ENCODE assay signal across 16 cellular contexts in the genomic region with DNA sequence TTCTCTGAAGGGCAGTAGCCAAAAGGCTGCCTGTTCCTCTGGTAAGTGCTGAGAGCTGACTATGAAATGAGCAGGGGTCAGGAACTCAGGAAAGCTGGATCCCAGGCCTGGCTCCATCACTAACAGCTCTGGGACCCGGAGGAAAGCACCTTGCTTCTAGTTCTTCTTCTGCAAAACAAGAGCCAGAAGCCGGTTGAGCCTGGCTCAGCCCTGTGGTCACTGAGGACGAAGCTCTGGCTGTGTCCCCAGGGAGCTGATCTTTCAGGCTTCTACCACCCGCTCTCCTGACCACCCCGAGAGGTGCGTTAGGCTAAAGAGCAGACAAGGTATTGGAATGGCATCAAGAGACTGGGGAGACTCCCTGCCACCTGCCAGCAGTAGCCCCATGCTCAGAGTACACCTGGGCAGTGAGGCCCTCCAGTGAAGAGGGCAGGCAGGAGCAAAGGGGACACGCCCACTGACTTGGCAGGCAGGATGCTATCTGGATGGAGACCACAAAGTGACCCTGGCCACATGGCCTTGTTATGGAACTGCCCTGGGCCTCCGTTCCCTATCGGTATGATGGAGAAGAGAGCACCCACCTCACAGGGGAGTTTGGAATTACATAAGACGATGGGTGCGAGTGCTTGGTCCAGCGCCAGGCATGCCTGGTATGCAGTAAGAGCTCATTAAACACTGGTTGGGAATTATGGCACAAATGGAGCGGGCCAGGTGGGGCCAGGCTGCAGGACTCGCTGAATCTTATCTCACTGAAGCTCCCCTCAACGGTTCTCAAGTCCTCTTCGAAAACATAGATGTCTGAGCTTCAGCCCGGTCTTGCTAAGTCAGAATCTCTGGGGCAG.
"Had no signal": no experiment of that assay in that cellular context is flagged by ENCODE, and none has a peak within 500 bp of the region (broad histone marks: within the 10 kb centered on the region; RNA-seq: fewer than 3 reads in every experiment).

No MANE protein-coding gene starts in this region.

- H3K4me1 Mint-ChIP-seq: activated B cell treated with CpG ODN at 0.5 μM for 24 hours; activated naive CD8-positive, alpha-beta T cell treated with anti-CD3 and anti-CD28 coated beads for 36 hours; nephron had no signal

- H3K9me3 Mint-ChIP-seq: activated B cell treated with CpG ODN at 0.5 μM for 24 hours; activated CD8-positive, alpha-beta T cell treated with anti-CD3 and anti-CD28 coated beads for 36 hours; activated naive CD8-positive, alpha-beta T cell treated with anti-CD3 and anti-CD28 coated beads for 36 hours; activated T-cell treated with anti-CD3 and anti-CD28 coated beads, Interleukin-2, amount 50 U/mL, for 72 hours; nephron; stimulated activated naive CD8-positive, alpha-beta T cell treated with anti-CD3 and anti-CD28 coated beads, Interleukin-15, Interleukin-2, amounts not matched to agents 100 ng/mL and 50 ng/mL, for 24 hours; T-helper 1 cell treated with Interleukin-12 subunit alpha and Interleukin-12 subunit beta and Interleukin-4 antibody, amounts not matched to agents 30 μg/mL and 1 μg/mL, for 36 hours; type B pancreatic cell had no signal

- H3K9me3 ChIP-seq: gastroesophageal sphincter, heart right ventricle, right lobe of liver, suprapubic skin had no signal

- H3K4me1 ChIP-seq: right lobe of liver, suprapubic skin had no signal

- ATAC-seq: activated CD8-positive, alpha-beta T cell treated with anti-CD3 and anti-CD28 coated beads for 36 hours; activated T-cell treated with anti-CD3 and anti-CD28 coated beads, Interleukin-2, amount 50 U/mL, for 72 hours; gastroesophageal sphincter; right lobe of liver had no signal

- H3K4me3 Mint-ChIP-seq: activated B cell treated with CpG ODN at 0.5 μM for 24 hours; activated CD8-positive, alpha-beta T cell treated with anti-CD3 and anti-CD28 coated beads for 36 hours; activated naive CD8-positive, alpha-beta T cell treated with anti-CD3 and anti-CD28 coated beads for 36 hours; activated T-cell treated with anti-CD3 and anti-CD28 coated beads, Interleukin-2, amount 50 U/mL, for 72 hours; nephron; stimulated activated naive CD8-positive, alpha-beta T cell treated with anti-CD3 and anti-CD28 coated beads, Interleukin-15, Interleukin-2, amounts not matched to agents 100 ng/mL and 50 ng/mL, for 24 hours; T-helper 1 cell treated with Interleukin-12 subunit alpha and Interleukin-12 subunit beta and Interleukin-4 antibody, amounts not matched to agents 30 μg/mL and 1 μg/mL, for 36 hours; type B pancreatic cell had no signal

- H3K27ac ChIP-seq: right lobe of liver, suprapubic skin had no signal

- H3K27me3 ChIP-seq: gastroesophageal sphincter, heart right ventricle, right lobe of liver, suprapubic skin had no signal

- H3K36me3 Mint-ChIP-seq: activated naive CD8-positive, alpha-beta T cell treated with anti-CD3 and anti-CD28 coated beads for 36 hours had no signal

- H3K4me3 ChIP-seq: gastroesophageal sphincter, heart right ventricle, right lobe of liver, suprapubic skin had no signal

- H3K27me3 Mint-ChIP-seq: activated B cell treated with CpG ODN at 0.5 μM for 24 hours; activated CD8-positive, alpha-beta T cell treated with anti-CD3 and anti-CD28 coated beads for 36 hours; activated naive CD8-positive, alpha-beta T cell treated with anti-CD3 and anti-CD28 coated beads for 36 hours; stimulated activated naive CD8-positive, alpha-beta T cell treated with anti-CD3 and anti-CD28 coated beads, Interleukin-15, Interleukin-2, amounts not matched to agents 100 ng/mL and 50 ng/mL, for 24 hours; type B pancreatic cell had no signal

- H3K27ac Mint-ChIP-seq: activated B cell treated with CpG ODN at 0.5 μM for 24 hours; activated CD8-positive, alpha-beta T cell treated with anti-CD3 and anti-CD28 coated beads for 36 hours; activated naive CD8-positive, alpha-beta T cell treated with anti-CD3 and anti-CD28 coated beads for 36 hours; activated T-cell treated with anti-CD3 and anti-CD28 coated beads, Interleukin-2, amount 50 U/mL, for 72 hours; nephron; stimulated activated naive CD8-positive, alpha-beta T cell treated with anti-CD3 and anti-CD28 coated beads, Interleukin-15, Interleukin-2, amounts not matched to agents 100 ng/mL and 50 ng/mL, for 24 hours; T-helper 1 cell treated with Interleukin-12 subunit alpha and Interleukin-12 subunit beta and Interleukin-4 antibody, amounts not matched to agents 30 μg/mL and 1 μg/mL, for 36 hours; type B pancreatic cell had no signal

- DNase-seq: activated B cell treated with CpG ODN at 0.5 μM for 24 hours; activated CD4-positive, alpha-beta T cell treated with anti-CD3 and anti-CD28 coated beads for 48 hours; activated CD8-positive, alpha-beta memory T cell treated with anti-CD3 and anti-CD28 coated beads, Interleukin-2, amount 50 U/mL, for 48 hours; activated CD8-positive, alpha-beta T cell treated with anti-CD3 and anti-CD28 coated beads for 36 hours; activated gamma-delta T cell treated with Interleukin-2 at 50 U/mL for 16 hours; activated naive CD8-positive, alpha-beta T cell treated with anti-CD3 and anti-CD28 coated beads for 36 hours; activated T-cell treated with anti-CD3 and anti-CD28 coated beads, Interleukin-2, amount 50 U/mL, for 72 hours; anterior cingulate cortex; heart right ventricle had no signal
